ENCODE assay signal across 16 cellular contexts in the genomic region with DNA sequence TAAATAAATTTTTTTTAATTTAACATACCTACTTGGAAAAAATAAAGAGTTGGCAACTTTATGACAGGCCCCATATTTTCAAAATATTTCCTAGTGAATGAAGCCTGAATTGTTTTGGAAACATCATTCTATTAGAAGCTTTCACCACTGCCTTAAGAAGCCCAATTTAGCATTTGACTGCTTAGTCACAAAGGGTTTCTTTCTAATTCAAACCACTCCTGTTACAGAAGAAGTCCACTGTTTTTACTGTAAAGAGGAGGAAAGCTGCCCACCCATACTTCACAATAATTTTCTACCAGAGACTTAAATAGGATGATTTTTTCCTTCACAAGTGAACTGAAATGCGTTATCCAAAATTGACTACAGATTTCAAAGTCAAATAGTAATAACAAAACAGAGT.
DNase-seq lines count a peak whose midpoint lies in the region; ATAC-seq and TF ChIP-seq lines count a peak whose summit lies in the region.
"Had no signal": no experiment of that assay in that cellular context is flagged by ENCODE, and none has a peak within 500 bp of the region (broad histone marks: within the 10 kb centered on the region; RNA-seq: fewer than 3 reads in every experiment).

No MANE protein-coding gene starts in this region.

- H3K27ac Mint-ChIP-seq in natural killer cell = no peak overlapping the region
- H3K27ac Mint-ChIP-seq: CD8-positive, alpha-beta T cell had no signal

- no peak for ATAC-seq in natural killer cell
- ATAC-seq in HG03520 (IDR thresholded peaks at IDR 0.05; ENCODE audit: unreplicated experiment) = no peak
- no peak for ATAC-seq in GM19023 (IDR thresholded peaks at IDR 0.05; ENCODE audit: unreplicated experiment)
- ATAC-seq: CD8-positive, alpha-beta T cell; K562 had no signal

- no peaks in the 10 kb centered on the region for H3K4me1 Mint-ChIP-seq in natural killer cell

- H3K9me3 Mint-ChIP-seq in natural killer cell = peaks cover 8 to 16% of the 10 kb centered on the region in 2 donors

- intact Hi-C loops in natural killer cell (cut with micrococcal nuclease) (no loop called here), transverse colon (cut with DNase I; ENCODE audit: low total_unique reads) (no loop called here)

- DNase-seq in H7 (peak; percentile 5), fibroblast of peridontal ligament (ENCODE audit: extremely low read depth) (peak; percentile 4), natural killer cell (no peak), transverse colon (no peak)
- DNase-seq: 8988T; Calu3; CD8-positive, alpha-beta T cell; DMS79 treated with DMSO at 0.1 percent for 48 hours; GF-D8; GM23248; IMR-90 had no signal

- H3K4me3 ChIP-seq in H7 (ENCODE audit: insufficient read depth, low read depth, low read length) (no peak overlapping the region), HUES64 (ENCODE audit: low read length) (no peak overlapping the region), transverse colon (no peak overlapping the region)
- H3K4me3 ChIP-seq: BLaER1, GM23248, K562 had no signal

- WGBS in HUES64 = 50% methylated on average over 1 of the region's 1 CpG
- 33 to 65% methylated on average over 1 of the region's 1 CpG for WGBS in transverse colon (ENCODE audit: low coverage in 1 of 2), 2 donors

- no peak for TF ChIP-seq EP300 in transverse colon (IDR thresholded peaks at IDR 0.05; ENCODE audit: low read depth)

- H3K4me1 ChIP-seq in HUES64 (ENCODE audit: insufficient read depth, low read length) (peaks cover 35% of the 10 kb centered on the region), transverse colon (no peaks in the 10 kb centered on the region)
- H3K4me1 ChIP-seq: BLaER1 had no signal

- no peaks in the 10 kb centered on the region for H3K27me3 Mint-ChIP-seq in natural killer cell (ENCODE audit: low read depth in 2 of 2)

- peak overlapping the region; percentile 36; the same call in 1 of the 2 replicates for H3K27ac ChIP-seq in HUES64 (ENCODE audit: low read depth, low read length)
- H3K27ac ChIP-seq in transverse colon = no peak overlapping the region
- H3K27ac ChIP-seq: BLaER1, GM23248 had no signal

- no peak for TF ChIP-seq POLR2A in transverse colon (IDR thresholded peaks at IDR 0.05)

- in situ Hi-C loops in transverse colon (cut with MboI; ENCODE audit: low pct_ligation_motif_present in 1 of 4, low pct_unique_long_range_greater_than_20kb in 1 of 4, low sequenced_read_pairs in 3 of 4) = no loop called here

- H3K4me3 Mint-ChIP-seq in natural killer cell = no peak overlapping the region
- H3K4me3 Mint-ChIP-seq: CD8-positive, alpha-beta T cell had no signal

- H3K9me3 ChIP-seq in HUES64 (ENCODE audit: insufficient read depth, low read depth, low read length) (peaks cover 18% of the 10 kb centered on the region), transverse colon (peaks cover 0 to 9% of the 10 kb centered on the region in 2 donors)
- H3K9me3 ChIP-seq: BLaER1 had no signal

- H3K9ac ChIP-seq in HUES64 (ENCODE audit: low read depth, low read length) = no peak overlapping the region
- H3K9ac ChIP-seq: BLaER1, GM23248 had no signal

- TF ChIP-seq CTCF in natural killer cell (IDR thresholded peaks at IDR 0.05) (no peak), transverse colon (IDR thresholded peaks at IDR 0.05) (no peak)

- H3K36me3 Mint-ChIP-seq in natural killer cell = no peaks in the 10 kb centered on the region
- H3K36me3 Mint-ChIP-seq: CD8-positive, alpha-beta T cell had no signal

- H3K27me3 ChIP-seq in H7 (ENCODE audit: control insufficient read depth, insufficient read depth, low read length) = no peaks in the 10 kb centered on the region
- H3K27me3 ChIP-seq in HUES64 (ENCODE audit: insufficient read depth, low read length) = no peaks in the 10 kb centered on the region
- H3K27me3 ChIP-seq in transverse colon = no peaks in the 10 kb centered on the region
- H3K27me3 ChIP-seq: BLaER1 had no signal

- H3K36me3 ChIP-seq in H7 (replicated peaks; ENCODE audit: control insufficient read depth, insufficient read depth, low read length) (no peaks in the 10 kb centered on the region), HUES64 (ENCODE audit: insufficient read depth, low read length) (no peaks in the 10 kb centered on the region), transverse colon (no peaks in the 10 kb centered on the region)
- H3K36me3 ChIP-seq: BLaER1 had no signal

Comparison
In these comparisons a context has a peak if more than half of its experiments do, and no peak if none do; other contexts are left out.
1. DNase-seq: peak in H7 (single experiment) and fibroblast of peridontal ligament (single experiment); none in natural killer cell (single experiment) and transverse colon (single experiment).